Comparison of ENCODE assay signal across 8 cellular contexts in genomic region chr1:101237229-101237837, GRCh38. TPM values are rescaled to one million over a fixed set of nuclear protein-coding genes. Genes with fewer than 3 reads are reported as not detected.
DNase-seq lines count a peak whose midpoint lies in the region; ATAC-seq and TF ChIP-seq lines count a peak whose summit lies in the region.

No MANE protein-coding gene starts in this region.

- peaks cover 9% of the 10 kb centered on the region for H3K4me1 ChIP-seq in MM.1S (ENCODE audit: low read length)
- H3K4me1 ChIP-seq in adrenal gland (replicated peaks in 1 of 2), result peaks cover 5 to 25% of the 10 kb centered on the region in 2 donors
- 0 out of 2 replicates have a peak, but pooled peaks cover 1% of the 10 kb centered on the region for H3K4me1 ChIP-seq in iPS DF 6.9 (ENCODE audit: control insufficient read depth, insufficient read depth, low read length)

- H3K79me2 ChIP-seq in MM.1S (ENCODE audit: low read length), result no peaks in the 10 kb centered on the region

- H2AFZ ChIP-seq in MM.1S (ENCODE audit: low read length), result no peak overlapping the region

- H3K4me2 ChIP-seq in MM.1S (ENCODE audit: low read depth, low read length), result peak overlapping the region; percentile 89

- H3K4me3 ChIP-seq in MM.1S (ENCODE audit: low read length), result peak overlapping the region; percentile 59
- H3K4me3 ChIP-seq in adrenal gland, result peak overlapping the region; percentile 22 to 89 (median 56)
- peak overlapping the region; percentile 94; the same call in 1 of the 2 replicates for H3K4me3 ChIP-seq in iPS DF 6.9 (ENCODE audit: low read length)
- peak overlapping the region; percentile 38 to 72 (median 48) for H3K4me3 ChIP-seq in skin epidermis

- TF ChIP-seq CTCF in MM.1S (IDR thresholded peaks at IDR 0.05; ENCODE audit: low read length) (no peak), adrenal gland (IDR thresholded peaks at IDR 0.05) (peak in 1 of 6 experiments; percentile 4)

- no peak for ATAC-seq in GM21619 (IDR thresholded peaks at IDR 0.05; ENCODE audit: unreplicated experiment)
- ATAC-seq in HG02623 (IDR thresholded peaks at IDR 0.05; ENCODE audit: unreplicated experiment), result no peak

- no peaks in the 10 kb centered on the region for H3K36me3 ChIP-seq in MM.1S (replicated peaks; ENCODE audit: insufficient read depth, low read length)
- peaks cover 0 to 4% of the 10 kb centered on the region in 2 donors for H3K36me3 ChIP-seq in adrenal gland (replicated peaks in 1 of 2)
- H3K36me3 ChIP-seq in iPS DF 6.9 (ENCODE audit: control insufficient read depth, insufficient read depth, low read length), result peaks cover 5% of the 10 kb centered on the region; the same call in 1 of the 2 replicates

- H3K27ac ChIP-seq in MM.1S (ENCODE audit: low read length), result no peak overlapping the region
- H3K27ac ChIP-seq in adrenal gland, result peak overlapping the region in 4 of 5 donors; percentile 29 to 86 (median 64)
- no peak overlapping the region for H3K27ac ChIP-seq in iPS DF 6.9 (ENCODE audit: low read length)
- peak overlapping the region; percentile 3 to 95 (median 84) for H3K27ac ChIP-seq in skin epidermis

- no peaks in the 10 kb centered on the region for H3K9me3 ChIP-seq in MM.1S (replicated peaks; ENCODE audit: insufficient read depth, low read length)
- no peaks in the 10 kb centered on the region for H3K9me3 ChIP-seq in adrenal gland (replicated peaks in 1 of 3)
- no peaks in the 10 kb centered on the region for H3K9me3 ChIP-seq in iPS DF 6.9 (ENCODE audit: control insufficient read depth, insufficient read depth, low read length)

- H3K9me2 ChIP-seq in MM.1S (replicated peaks; ENCODE audit: insufficient read depth, low read length), result no peaks in the 10 kb centered on the region

- H3K27me3 ChIP-seq in MM.1S (replicated peaks; ENCODE audit: insufficient read depth, low read length) (peaks cover 37% of the 10 kb centered on the region), adrenal gland (no peaks in the 10 kb centered on the region), iPS DF 6.9 (ENCODE audit: control insufficient read depth, insufficient read depth, low read length) (peaks cover 10% of the 10 kb centered on the region; the same call in 1 of the 2 replicates)

- 0 out of 2 replicates have a peak, but pooled peaks cover 6% of the 10 kb centered on the region for H3F3A ChIP-seq in MM.1S (ENCODE audit: insufficient read depth, low read length)

- DNase-seq in GM04503 (ENCODE audit: low read depth) (peak; percentile 81), MM.1S (no peak), adrenal gland (peak in 3 of 7 donors; percentile 27 to 42 (median 32)), iPS DF 6.9 (ENCODE audit: low read depth, low spot score) (no peak), COLO829 (ENCODE audit: low spot score) (no peak)

- 1 to 2% (median 1%) methylated on average over 12 of the region's 12 CpGs for WGBS in adrenal gland, 4 donors
- no CpG with 5 or more reads among the region's 12 CpGs for WGBS in iPS DF 6.9 (ENCODE audit: insufficient coverage, insufficient read length)

- intact Hi-C loops in adrenal gland (cut with DNase I), result loop anchor here in 1 of 2 donors (5.0 to 10.0 kb wide), 2 partner anchors 50 to 103 kb away; no protein-coding TSS in a partner anchor

- H4K20me1 ChIP-seq in MM.1S (ENCODE audit: insufficient read depth, low read length), result no peaks in the 10 kb centered on the region

- no peak overlapping the region for H3K9ac ChIP-seq in MM.1S (ENCODE audit: low read length)

- TF ChIP-seq POLR2A in adrenal gland (IDR thresholded peaks at IDR 0.05), result no peak

RNA-seq across cellular contexts. Expression of gene S1PR1, which starts 0.5 kb away (rescaled TPM):
- 10 to 100 TPM; 24.9 to 41.9 (median 28.3) TPM for total RNA-seq in adrenal gland
- 10 to 100 TPM; 11.3 to 26.0 (median 17.3) TPM for polyA plus RNA-seq in adrenal gland

Comparison
In these comparisons a context has a peak if more than half of its experiments do, and no peak if none do; other contexts are left out.
1. H3K27ac ChIP-seq: peak in adrenal gland (4 of 5) and skin epidermis (21 of 21); none in MM.1S (single experiment) and iPS DF 6.9 (single experiment).
2. Peak in every context shown above with its lines, with median percentiles within 50 percentile points of each other: H3K4me3 ChIP-seq.